In the genomic region with DNA sequence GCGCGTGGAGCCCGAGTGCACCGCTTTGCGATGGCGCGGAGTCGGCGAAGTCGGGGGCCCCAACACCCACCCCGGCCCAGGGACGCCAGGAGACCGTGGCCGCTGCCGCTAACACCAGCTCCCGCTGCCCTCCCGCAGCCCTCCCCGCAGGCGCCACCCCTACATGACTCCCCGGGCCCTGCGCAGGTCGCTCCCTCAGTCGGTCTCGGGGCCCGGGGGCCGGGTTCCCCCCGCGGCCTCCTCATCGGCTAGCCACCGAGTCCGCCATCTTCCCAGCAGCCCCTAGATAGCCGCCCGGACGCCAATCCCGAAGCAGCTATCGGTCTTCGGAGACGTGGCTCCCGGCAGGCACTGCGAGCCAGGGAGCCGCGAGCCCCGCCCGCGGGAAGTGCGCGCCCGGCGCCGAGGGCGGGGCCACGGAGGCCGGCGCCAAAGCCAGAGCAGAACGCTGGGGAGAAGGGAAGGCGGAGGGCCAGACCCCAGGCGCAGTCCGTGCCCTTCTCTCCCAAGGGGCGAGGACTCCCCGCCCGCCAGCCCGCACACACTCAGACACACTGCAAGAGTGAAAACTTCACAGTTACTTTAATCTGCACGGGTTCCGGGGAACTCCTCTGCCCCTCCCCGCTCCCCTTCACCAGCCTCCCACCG, we compare ENCODE assay signal across 8 cellular contexts. TPM values are rescaled to one million over a fixed set of nuclear protein-coding genes. Genes with fewer than 3 reads are reported as not detected.
A peak's percentile ranks its signal among the peaks of the same experiment; 100 is the strongest.
DNase-seq lines count a peak whose midpoint lies in the region; ATAC-seq, FAIRE-seq and TF ChIP-seq lines count a peak whose summit lies in the region.

FASTK (minus strand) TSS at position 288 of the 648 bp plus-strand sequence; CDS start at position 245, 43 bp downstream.

- intact Hi-C loops in esophagus muscularis mucosa (cut with DNase I): no loop called here

- FAIRE-seq in RCC 7860 (lab: Jason Lieb, UNC): no peak

- peak within 1 kb of the TSS; percentile 82 for H3K27ac ChIP-seq in KOPT-K1 (ENCODE audit: low read depth, low read length, poor library complexity, severe bottlenecking)
- peak within 1 kb of the TSS; percentile 89 to 99 (median 94) for H3K27ac ChIP-seq in esophagus muscularis mucosa (replicated peaks in 1 of 4)

- peak; percentile 11 for TF ChIP-seq POLR2A in esophagus muscularis mucosa (IDR thresholded peaks at IDR 0.05; ENCODE audit: low read depth)

- TF ChIP-seq CTCF in esophagus muscularis mucosa (IDR thresholded peaks at IDR 0.05): no peak

- TF ChIP-seq EP300 in esophagus muscularis mucosa (IDR thresholded peaks at IDR 0.05): no peak

- DNase-seq in DMS53 (lab: John Stamatoyannopoulos, UW): peak; percentile 98
- peak; percentile 86 for DNase-seq in RCC 7860 (ENCODE audit: low spot score)
- DNase-seq in activated T-cell treated with anti-CD3 and anti-CD28 coated beads, Interleukin-2, amount 50 U/mL, for 48 hours: peak; percentile 87 to 92
- DNase-seq in esophagus muscularis mucosa (ENCODE audit: extremely low spot score): no peak
- peak; percentile 95 for DNase-seq in myocyte (ENCODE audit: low read depth)
- peak; percentile 80 to 83 for DNase-seq in stimulated activated CD8-positive, alpha-beta memory T cell treated with anti-CD3 and anti-CD28 coated beads, Interleukin-7, amount 100 ng/mL, for 48 hours (ENCODE audit: extremely low read depth in 1 of 2, low read depth in 1 of 2)

- WGBS in esophagus muscularis mucosa: 13% methylated on average over 3 of the region's 66 CpGs

- H3K36me3 ChIP-seq in KOPT-K1 (ENCODE audit: insufficient read depth, low read length): peaks cover 35% of the 10 kb centered on the region
- peaks cover 7 to 26% (median 16%) of the 10 kb centered on the region in 4 donors for H3K36me3 ChIP-seq in esophagus muscularis mucosa

- H3K4me3 ChIP-seq in esophagus muscularis mucosa: peak within 1 kb of the TSS; percentile 66 to 89 (median 82)

- H3K4me1 ChIP-seq in esophagus muscularis mucosa: peaks cover 56 to 66% (median 65%) of the 10 kb centered on the region in 4 donors

- no peaks in the 10 kb centered on the region for H3K9me3 ChIP-seq in KOPT-K1 (ENCODE audit: insufficient read depth, low read length, poor library complexity, severe bottlenecking)
- no peaks in the 10 kb centered on the region for H3K9me3 ChIP-seq in esophagus muscularis mucosa

- peak; percentile 71 for ATAC-seq in GM21723 (IDR thresholded peaks at IDR 0.05; ENCODE audit: unreplicated experiment)

- no peaks in the 10 kb centered on the region for H3K27me3 ChIP-seq in esophagus muscularis mucosa

RNA-seq across cellular contexts. Expression of gene FASTK, which starts in this region (rescaled TPM):
- 10 to 100 TPM; 45.7 to 74.9 (median 60.4) TPM for total RNA-seq in esophagus muscularis mucosa
- total RNA-seq in myocyte: 177 and 198 TPM in 2 replicates
- 156 TPM for polyA plus RNA-seq in myocyte (2012)
